9 cellular contexts compared by ENCODE assay signal in genomic region chr11:47161134-47161854, GRCh38. TPM values are rescaled to one million over a fixed set of nuclear protein-coding genes. Genes with fewer than 3 reads are reported as not detected.
DNase-seq lines count a peak whose midpoint lies in the region; ATAC-seq and TF ChIP-seq lines count a peak whose summit lies in the region.
"Had no signal": no experiment of that assay in that cellular context is flagged by ENCODE, and none has a peak within 500 bp of the region (broad histone marks: within the 10 kb centered on the region; RNA-seq: fewer than 3 reads in every experiment).

No MANE protein-coding gene starts in this region.

- H3K9me2 ChIP-seq in PC-3 (replicated peaks; ENCODE audit: low read length): no peaks in the 10 kb centered on the region

- TF ChIP-seq CTCF in PC-3 (conservative IDR thresholded peaks at IDR 0.05; ENCODE audit: low read depth, low read length) (peak; percentile 75), neutrophil (IDR thresholded peaks at IDR 0.05) (peak; percentile 37)

- no peaks in the 10 kb centered on the region for H3K27me3 ChIP-seq in PC-3 (ENCODE audit: low read length)
- H3K27me3 ChIP-seq in neutrophil: no peaks in the 10 kb centered on the region

- no peaks in the 10 kb centered on the region for H3K27me3 Mint-ChIP-seq in activated T-helper 1 cell treated with anti-CD3 and anti-CD28 coated beads, Interleukin-12 subunit alpha, Interleukin-12 subunit beta, Interleukin-2, Interleukin-4 antibody, amounts not matched to agents 30 ng/mL and 10 ng/mL and 1 ng/mL, durations not matched to agents 14 hours and 24 hours and 36 hours (ENCODE audit: insufficient read depth)

- H3K4me1 ChIP-seq in PC-3 (ENCODE audit: insufficient read depth, low read length): no peaks in the 10 kb centered on the region
- no peaks in the 10 kb centered on the region for H3K4me1 ChIP-seq in neutrophil (ENCODE audit: control insufficient read depth in 1 of 2, insufficient read depth in 1 of 2, low read depth in 1 of 2, low read length in 1 of 2)

- H4K20me1 ChIP-seq in PC-3 (ENCODE audit: low read length): no peaks in the 10 kb centered on the region

- H3K27ac Mint-ChIP-seq in activated T-helper 1 cell treated with anti-CD3 and anti-CD28 coated beads, Interleukin-12 subunit alpha, Interleukin-12 subunit beta, Interleukin-2, Interleukin-4 antibody, amounts not matched to agents 30 ng/mL and 10 ng/mL and 1 ng/mL, durations not matched to agents 14 hours and 24 hours and 36 hours: no peak overlapping the region

- no peak overlapping the region for H3K9ac ChIP-seq in PC-3 (ENCODE audit: low read length)

- H3K4me3 Mint-ChIP-seq in activated T-helper 1 cell treated with anti-CD3 and anti-CD28 coated beads, Interleukin-12 subunit alpha, Interleukin-12 subunit beta, Interleukin-2, Interleukin-4 antibody, amounts not matched to agents 30 ng/mL and 10 ng/mL and 1 ng/mL, durations not matched to agents 14 hours and 24 hours and 36 hours: no peak overlapping the region

- ATAC-seq in PC-3: peak; percentile 83
- ATAC-seq in GM18858 (IDR thresholded peaks at IDR 0.05; ENCODE audit: unreplicated experiment): no peak

- H3K4me1 Mint-ChIP-seq in activated T-helper 1 cell treated with anti-CD3 and anti-CD28 coated beads, Interleukin-12 subunit alpha, Interleukin-12 subunit beta, Interleukin-2, Interleukin-4 antibody, amounts not matched to agents 30 ng/mL and 10 ng/mL and 1 ng/mL, durations not matched to agents 14 hours and 24 hours and 36 hours (ENCODE audit: low read depth): no peaks in the 10 kb centered on the region

- H3K27ac ChIP-seq in PC-3 (ENCODE audit: low read length) (no peak overlapping the region), neutrophil (no peak overlapping the region)

- H3K4me3 ChIP-seq in PC-3 (ENCODE audit: low read length) (no peak overlapping the region), neutrophil (ENCODE audit: low read depth in 1 of 2, low read length in 1 of 2) (no peak overlapping the region)

- H3K9me3 Mint-ChIP-seq in activated T-helper 1 cell treated with anti-CD3 and anti-CD28 coated beads, Interleukin-12 subunit alpha, Interleukin-12 subunit beta, Interleukin-2, Interleukin-4 antibody, amounts not matched to agents 30 ng/mL and 10 ng/mL and 1 ng/mL, durations not matched to agents 14 hours and 24 hours and 36 hours: no peaks in the 10 kb centered on the region

- H3K9me3 ChIP-seq in PC-3 (ENCODE audit: low read length): no peaks in the 10 kb centered on the region
- H3K9me3 ChIP-seq in neutrophil: no peaks in the 10 kb centered on the region

- no peak overlapping the region for H3K4me2 ChIP-seq in PC-3 (ENCODE audit: low read length)

- POLR2A ChIA-PET in PC-3 (lab: Charles Lee; ENCODE audit: unreplicated experiment): interaction anchor here (1.0 kb wide), 1 partner anchor 23 kb away, joined by 3 read pairs; no protein-coding TSS in a partner anchor

- no peaks in the 10 kb centered on the region for H3F3A ChIP-seq in PC-3 (ENCODE audit: low read length, unreplicated experiment)

- H3K36me3 Mint-ChIP-seq in activated T-helper 1 cell treated with anti-CD3 and anti-CD28 coated beads, Interleukin-12 subunit alpha, Interleukin-12 subunit beta, Interleukin-2, Interleukin-4 antibody, amounts not matched to agents 30 ng/mL and 10 ng/mL and 1 ng/mL, durations not matched to agents 14 hours and 24 hours and 36 hours (ENCODE audit: low read depth): peaks cover 5% of the 10 kb centered on the region

- CTCF ChIA-PET in PC-3 (lab: Charles Lee): no interaction called here

- H2AFZ ChIP-seq in PC-3 (ENCODE audit: low read length): no peak overlapping the region

- peak; percentile 59 to 87 for DNase-seq in NCI-H526 (lab: John Stamatoyannopoulos, UW)
- no peak for DNase-seq in NCI-H526 treated with DMSO at 0.1 percent for 48 hours (lab: John Stamatoyannopoulos, UW)
- peak; percentile 68 for DNase-seq in HT1080 (ENCODE audit: low read depth)
- peak; percentile 71 for DNase-seq in PC-3
- peak; percentile 25 for DNase-seq in activated T-helper 1 cell treated with anti-CD3 and anti-CD28 coated beads, Interleukin-12 subunit alpha, Interleukin-12 subunit beta, Interleukin-2, Interleukin-4 antibody, amounts not matched to agents 30 ng/mL and 10 ng/mL and 1 ng/mL, durations not matched to agents 14 hours and 24 hours and 36 hours (ENCODE audit: low spot score)
- DNase-seq in fibroblast of the conjunctiva (ENCODE audit: low read depth): peak; percentile 60

- H3K36me3 ChIP-seq in PC-3 (ENCODE audit: low read depth, low read length): peaks cover under 1% of the 10 kb centered on the region; the same call in 1 of the 2 replicates
- H3K36me3 ChIP-seq in neutrophil: peaks cover 50% of the 10 kb centered on the region

- H3K79me2 ChIP-seq in PC-3 (ENCODE audit: low read length): no peaks in the 10 kb centered on the region

- intact Hi-C loops in PC-3 (cut with micrococcal nuclease): loop anchor here (1.0 kb wide), 1 partner anchor 272 kb away; no protein-coding TSS in a partner anchor
- intact Hi-C loops in activated T-helper 1 cell treated with anti-CD3 and anti-CD28 coated beads, Interleukin-12 subunit alpha, Interleukin-12 subunit beta, Interleukin-2, Interleukin-4 antibody, amounts not matched to agents 30 ng/mL and 10 ng/mL and 1 ng/mL, durations not matched to agents 14 hours and 24 hours and 36 hours (cut with micrococcal nuclease): loop anchor here (1.0 kb wide), 1 partner anchor 272 kb away; no protein-coding TSS in a partner anchor

- BruUV-seq in PC-3 (replicated peaks; lab: Mats Ljungman, UMichigan): no TSS peak

RNA-seq across cellular contexts. Expression of gene ARFGAP2, which starts 15.4 kb away (rescaled TPM):
- total RNA-seq in HT1080 (2014; rRNA removed; shearing (Covaris generic)): 66.5 and 78.6 TPM in 2 replicates
- 68.8 and 69.6 TPM in 2 replicates for polyA plus RNA-seq in HT1080 (2015; cell fraction: cytosol; rRNA removed)
- 159 and 164 TPM in 2 replicates for polyA plus RNA-seq in HT1080 (2015; cell fraction: nucleus; rRNA removed)
- 97.5 and 125 TPM in 2 replicates for total RNA-seq in PC-3 (2014; rRNA removed)
- total RNA-seq in activated T-helper 1 cell treated with anti-CD3 and anti-CD28 coated beads, Interleukin-12 subunit alpha, Interleukin-12 subunit beta, Interleukin-2, Interleukin-4 antibody, amounts not matched to agents 30 ng/mL and 10 ng/mL and 1 ng/mL, durations not matched to agents 14 hours and 24 hours and 36 hours: 111 and 116 TPM in 2 replicates

RNA-seq across cellular contexts. Expression of gene PACSIN3, which starts 24.9 kb away (rescaled TPM):
- total RNA-seq in HT1080 (2014; rRNA removed; shearing (Covaris generic)): 57.4 and 64.6 TPM in 2 replicates
- 36.4 and 38.4 TPM in 2 replicates for polyA plus RNA-seq in HT1080 (2015; cell fraction: cytosol; rRNA removed)
- 26.7 and 33.7 TPM in 2 replicates for polyA plus RNA-seq in HT1080 (2015; cell fraction: nucleus; rRNA removed)
- 83.9 and 129 TPM in 2 replicates for total RNA-seq in PC-3 (2014; rRNA removed)
- 14.5 and 17.0 TPM in 2 replicates for total RNA-seq in activated T-helper 1 cell treated with anti-CD3 and anti-CD28 coated beads, Interleukin-12 subunit alpha, Interleukin-12 subunit beta, Interleukin-2, Interleukin-4 antibody, amounts not matched to agents 30 ng/mL and 10 ng/mL and 1 ng/mL, durations not matched to agents 14 hours and 24 hours and 36 hours
- total RNA-seq: mononuclear cell had no signal

RNA-seq across cellular contexts. Expression of gene DDB2, which starts 53.5 kb away (rescaled TPM):
- 122 and 126 TPM in 2 replicates for total RNA-seq in HT1080 (2014; rRNA removed; shearing (Covaris generic))
- 81.7 and 90.8 TPM in 2 replicates for polyA plus RNA-seq in HT1080 (2015; cell fraction: cytosol; rRNA removed)
- 262 and 278 TPM in 2 replicates for polyA plus RNA-seq in HT1080 (2015; cell fraction: nucleus; rRNA removed)
- total RNA-seq in PC-3 (2014; rRNA removed): 45.4 and 54.5 TPM in 2 replicates
- total RNA-seq in activated T-helper 1 cell treated with anti-CD3 and anti-CD28 coated beads, Interleukin-12 subunit alpha, Interleukin-12 subunit beta, Interleukin-2, Interleukin-4 antibody, amounts not matched to agents 30 ng/mL and 10 ng/mL and 1 ng/mL, durations not matched to agents 14 hours and 24 hours and 36 hours: 134 and 142 TPM in 2 replicates
